Comparison of ENCODE assay signal across 8 cellular contexts in the genomic region with DNA sequence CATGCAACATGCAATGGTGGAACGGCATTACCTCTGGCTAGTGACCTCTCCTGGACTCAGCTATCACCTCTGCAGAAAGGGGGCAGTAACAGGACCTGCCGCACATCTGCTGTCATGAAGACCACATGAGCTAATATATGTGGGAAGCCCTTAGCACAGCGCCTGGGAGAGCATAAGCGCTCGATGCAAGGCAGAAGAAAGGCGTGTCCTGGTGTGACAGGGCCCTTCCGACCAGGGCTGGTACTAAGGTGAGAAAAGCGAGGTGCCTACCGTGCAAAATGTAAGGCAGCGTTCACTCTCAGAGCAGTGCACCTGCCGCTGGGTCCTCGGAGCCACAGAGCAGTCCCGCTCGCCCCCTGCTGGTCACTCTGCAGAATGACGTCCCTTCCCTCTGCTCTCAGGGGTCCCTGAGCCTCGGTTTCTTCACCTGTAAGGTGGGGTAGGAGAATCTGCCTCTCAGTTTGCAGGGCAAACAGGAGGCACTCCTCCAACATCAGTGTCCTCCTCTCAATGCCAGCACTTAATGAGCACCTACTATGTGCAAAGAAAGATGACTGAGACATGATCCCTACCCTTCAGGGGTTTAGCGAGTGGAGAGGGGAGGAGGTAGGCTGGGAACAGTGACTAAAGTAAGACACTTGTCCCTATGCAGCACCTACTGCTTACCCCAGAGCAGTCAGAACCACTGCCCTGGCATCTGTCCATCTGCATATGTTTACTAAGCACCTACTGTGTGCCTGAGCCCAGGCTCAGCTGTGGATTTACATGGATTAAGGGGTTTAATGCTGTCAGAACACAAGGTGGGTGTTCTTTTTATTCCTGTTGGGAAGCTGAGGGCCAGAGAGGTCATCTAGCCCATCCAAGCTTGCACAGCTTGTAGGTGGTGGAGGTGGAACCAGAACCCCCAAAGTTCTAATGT. TPM values are rescaled to one million over a fixed set of nuclear protein-coding genes. Genes with fewer than 3 reads are reported as not detected.
DNase-seq lines count a peak whose midpoint lies in the region; ATAC-seq, FAIRE-seq and TF ChIP-seq lines count a peak whose summit lies in the region.

No MANE protein-coding gene starts in this region.

- DNase-seq in Caki2 (ENCODE audit: low read depth) (peak; percentile 68), NCI-H2171 treated with DMSO at 0.1 percent for 48 hours (lab: John Stamatoyannopoulos, UW) (peak; percentile 87), HepG2 (ENCODE audit: low spot score) (peak; percentile 75)
- DNase-seq in activated CD4-positive, alpha-beta T cell treated with anti-CD3 and anti-CD28 coated beads for 24 hours (ENCODE audit: low read depth in 2 of 2), result peak; percentile 62 to 76
- DNase-seq in central memory CD8-positive, alpha-beta T cell (ENCODE audit: low spot score in 2 of 2), result peak; percentile 59 to 66
- peak; percentile 53 to 64 (median 59) for DNase-seq in stimulated activated CD4-positive, alpha-beta T cell treated with anti-CD3 and anti-CD28 coated beads, TNF-alpha, amount 100 ng/mL, for 4 hours (ENCODE audit: low read depth in 3 of 3)

- peak; percentile 99 for TF ChIP-seq RAD21 in HepG2 (CRISPR knock-in tag; IDR thresholded peaks at IDR 0.05)

- no peaks in the 10 kb centered on the region for H3K79me2 ChIP-seq in HepG2 (ENCODE audit: insufficient read depth, low read length)

- no peaks in the 10 kb centered on the region for H3K36me3 ChIP-seq in HEK293 (ENCODE audit: control insufficient read depth in 2 of 2, insufficient read depth in 1 of 2, low read length in 2 of 2)
- no peaks in the 10 kb centered on the region for H3K36me3 ChIP-seq in HepG2 (replicated peaks in 1 of 2; ENCODE audit: control insufficient read depth in 1 of 2, insufficient read depth in 2 of 2, low read length in 2 of 2)

- peak; percentile 74 for FAIRE-seq in HepG2 (lab: Jason Lieb, UNC)

- no peak for TF ChIP-seq POLR2A in HepG2 (IDR thresholded peaks at IDR 0.05; ENCODE audit: insufficient read depth in 1 of 2, low read depth in 2 of 2, low read length in 2 of 2)

- no peaks in the 10 kb centered on the region; a peak in 1 of 5 replicates for H3K27me3 ChIP-seq in HepG2 (ENCODE audit: control insufficient read depth in 1 of 2, insufficient read depth in 2 of 2, low read length in 2 of 2)

- intact Hi-C loops in HepG2 (cut with micrococcal nuclease; ENCODE audit: unreplicated experiment), result loop anchor here (1.0 to 10.0 kb wide), 2 partner anchors 68 to 274 kb away; no protein-coding TSS in a partner anchor

- H3K4me3 ChIP-seq in HEK293 (ENCODE audit: low read depth, low read length) (peak overlapping the region; percentile 20), HepG2 (replicated peaks in 1 of 3; ENCODE audit: insufficient read depth in 1 of 3, low read depth in 2 of 3, low read length in 3 of 3) (peak overlapping the region in 2 of 3 experiments; percentile 42 to 59; a peak in 4 of 6 replicates)

- H3K27me3 Mint-ChIP-seq in central memory CD8-positive, alpha-beta T cell, result peaks cover 9% of the 10 kb centered on the region

- H3K4me1 Mint-ChIP-seq in central memory CD8-positive, alpha-beta T cell, result peaks cover 16% of the 10 kb centered on the region

- H3K4me3 Mint-ChIP-seq in central memory CD8-positive, alpha-beta T cell, result peak overlapping the region; percentile 28

- peak overlapping the region; percentile 64 for H2AFZ ChIP-seq in HepG2 (ENCODE audit: low read length)

- no peak for TF ChIP-seq EP300 in HepG2 (IDR thresholded peaks at IDR 0.05; ENCODE audit: low read depth in 2 of 2, low read length in 2 of 2)
- no peak; the same call in 1 of the 2 replicates for TF ChIP-seq EP300 in HepG2 (CRISPR knock-in tag; IDR thresholded peaks at IDR 0.05; ENCODE audit: borderline replicate concordance)

- in situ Hi-C loops in Caki2 (cut with HindIII; ENCODE audit: low pct_unique_long_range_greater_than_20kb, low sequenced_read_pairs) (no loop called here), HepG2 (cut with HindIII; ENCODE audit: extremely low pct_ligation_motif_present, low pct_unique_long_range_greater_than_20kb) (loop anchor here (5.0 kb wide), 4 partner anchors 67 to 278 kb away; no protein-coding TSS in a partner anchor)

- peak; percentile 74 for ATAC-seq in central memory CD8-positive, alpha-beta T cell (replicated peaks; ENCODE audit: extremely low read depth, poor library complexity, severe bottlenecking)
- ATAC-seq in HepG2 (peak; percentile 66), GM19463 (IDR thresholded peaks at IDR 0.05; ENCODE audit: unreplicated experiment) (no peak)

- no peaks in the 10 kb centered on the region for H3K9me3 ChIP-seq in HEK293 (ENCODE audit: control insufficient read depth, insufficient read depth, low read depth, low read length)
- H3K9me3 ChIP-seq in HepG2 (ENCODE audit: low read length), result no peaks in the 10 kb centered on the region

- no peaks in the 10 kb centered on the region for H3K9me3 Mint-ChIP-seq in central memory CD8-positive, alpha-beta T cell

- H3K4me1 ChIP-seq in HEK293 (ENCODE audit: control insufficient read depth, insufficient read depth, low read length) (no peaks in the 10 kb centered on the region), HepG2 (ENCODE audit: insufficient read depth, low read length) (peaks cover 61% of the 10 kb centered on the region)

- H3K27ac ChIP-seq in HEK293 (ENCODE audit: extremely low read depth, low read depth, low read length), result no peak overlapping the region
- H3K27ac ChIP-seq in HepG2 (ENCODE audit: extremely low read length, insufficient read depth, low read length), result no peak overlapping the region

- H3K4me2 ChIP-seq in HepG2 (ENCODE audit: low read depth, low read length), result peak overlapping the region; percentile 78

- no peaks in the 10 kb centered on the region for H4K20me1 ChIP-seq in HepG2 (ENCODE audit: insufficient read depth, low read length)

- H3K9ac ChIP-seq in HepG2 (ENCODE audit: insufficient read depth, low read depth, low read length), result no peak overlapping the region

- CTCF ChIA-PET in HEK293 (lab: Yijun Ruan, JAX) (interaction anchor here (0.6 to 10.1 kb wide), 58 partner anchors 11 to 1231 kb away, joined by 3 to 297 read pairs (median 4); a partner anchor contains a TSS), HepG2 (lab: Yijun Ruan, JAX; ENCODE audit: low intra/inter-chr PET ratio, low total read pairs) (interaction anchor here (0.7 to 6.4 kb wide), 16 partner anchors 9 to 320 kb away, joined by 3 to 282 read pairs (median 5); no protein-coding TSS in a partner anchor)

- peaks cover 1% of the 10 kb centered on the region for H3K36me3 Mint-ChIP-seq in central memory CD8-positive, alpha-beta T cell (ENCODE audit: insufficient read depth)

- no TSS peak for BruUV-seq in HepG2 (replicated peaks; lab: Mats Ljungman, UMichigan)

- POLR2A ChIA-PET in HEK293 (lab: Yijun Ruan, JAX) (interaction anchor here (1.1 kb wide), 1 partner anchor 67 kb away, joined by 4 read pairs; no protein-coding TSS in a partner anchor), HepG2 (lab: Yijun Ruan, JAX) (interaction anchor here (0.5 to 1.4 kb wide), 6 partner anchors 9 to 327 kb away, joined by 3 to 13 read pairs (median 6); a partner anchor contains a TSS)

- no peak overlapping the region for H3K27ac Mint-ChIP-seq in central memory CD8-positive, alpha-beta T cell (ENCODE audit: low read depth)

- 7% methylated on average over 16 of the region's 17 CpGs for WGBS in HepG2 (ENCODE audit: low lambda C conversion rate)

- TF ChIP-seq CTCF in HEK293 (tag by site-specific recombination; IDR thresholded peaks at IDR 0.05), result peak; percentile 94
- TF ChIP-seq CTCF in HepG2 (CRISPR knock-in tag; IDR thresholded peaks at IDR 0.05), result peak; percentile 100

TF ChIP-seq in HepG2, 621 proteins besides CTCF, POLR2A, EP300 and RAD21 (continues in another document):
- 0 out of 2 replicates have a peak, but pooled peaks have one; percentile 90 for TF ChIP-seq ZNF614 (CRISPR knock-in tag; IDR thresholded peaks at IDR 0.05; ENCODE audit: borderline replicate concordance)
- no peak for TF ChIP-seq KDM6A (CRISPR knock-in tag; IDR thresholded peaks at IDR 0.05; ENCODE audit: low read depth)
- no peak for TF ChIP-seq NFRKB (IDR thresholded peaks at IDR 0.05)
- no peak for TF ChIP-seq MED13 (CRISPR knock-in tag; IDR thresholded peaks at IDR 0.05)
- no peak for TF ChIP-seq SCMH1 (CRISPR knock-in tag; IDR thresholded peaks at IDR 0.05; ENCODE audit: borderline replicate concordance)
- no peak; the same call in 1 of the 2 replicates for TF ChIP-seq ZNF83 (CRISPR knock-in tag; IDR thresholded peaks at IDR 0.05; ENCODE audit: borderline replicate concordance)
- TF ChIP-seq CEBPG (CRISPR knock-in tag; IDR thresholded peaks at IDR 0.05), result 0 out of 2 replicates have a peak, but pooled peaks have one; percentile 31
- TF ChIP-seq ZNF44 (CRISPR knock-in tag; IDR thresholded peaks at IDR 0.05), result 0 out of 2 replicates have a peak, but pooled peaks have one; percentile 28
- TF ChIP-seq AGO2 (optimal IDR thresholded peaks at IDR 0.05; ENCODE audit: low read depth, low read length), result no peak
- peak; percentile 83; the same call in 1 of the 2 replicates for TF ChIP-seq ZNF619 (CRISPR knock-in tag; IDR thresholded peaks at IDR 0.05)
- TF ChIP-seq KDM2A (CRISPR knock-in tag; IDR thresholded peaks at IDR 0.05; ENCODE audit: borderline replicate concordance, low read depth), result peak; percentile 93

RNA-seq across cellular contexts. Expression of a gene that starts 41.1 kb away (rescaled TPM):
- total RNA-seq in Caki2 (2014; rRNA removed; shearing (Covaris generic); ENCODE audit: low replicate concordance), result not detected in 2 replicates
- not detected in 2 replicates for total RNA-seq in HepG2 (2016; rRNA removed; fragmentation: Illumina TruSeq; extraction: Trizol)
- total RNA-seq in HepG2 (2016; cell fraction: cytosol; rRNA removed; fragmentation: Illumina TruSeq; extraction: Trizol; ENCODE audit: low read depth), result not detected in 2 replicates
- total RNA-seq in HepG2 (2016; cell fraction: insoluble cytoplasmic fraction; rRNA removed; fragmentation: Illumina TruSeq; extraction: Trizol), result not detected in 2 replicates
- total RNA-seq in HepG2 (2016; cell fraction: membrane; rRNA removed; fragmentation: Illumina TruSeq; extraction: Trizol), result not detected in 2 replicates
- total RNA-seq in HepG2 (2016; cell fraction: nucleus; rRNA removed; fragmentation: Illumina TruSeq; extraction: Trizol), result not detected in 2 replicates
- polyA plus RNA-seq in HepG2 (2011; rRNA removed), result not detected in 2 replicates
- not detected in 2 replicates for polyA plus RNA-seq in HepG2 (2011; cell fraction: cytosol; rRNA removed)
- not detected in 2 replicates for polyA plus RNA-seq in HepG2 (2011; cell fraction: nucleus; rRNA removed)
- polyA plus RNA-seq in HepG2 (2012), result not detected in 2 replicates
- polyA plus RNA-seq in HepG2 (2016; cell fraction: cytosol; fragmentation: Illumina TruSeq; extraction: Trizol; ENCODE audit: low read depth), result not detected in 2 replicates
- polyA plus RNA-seq in HepG2 (2016; cell fraction: insoluble cytoplasmic fraction; fragmentation: Illumina TruSeq; extraction: Trizol; ENCODE audit: low read depth), result not detected in 2 replicates
- not detected in 2 replicates for polyA plus RNA-seq in HepG2 (2016; cell fraction: membrane; fragmentation: Illumina TruSeq; extraction: Trizol; ENCODE audit: low read depth)
- polyA plus RNA-seq in HepG2 (2016; cell fraction: nucleus; fragmentation: Illumina TruSeq; extraction: Trizol; ENCODE audit: insufficient read depth, low read depth), result not detected in 2 replicates
- polyA minus RNA-seq in HepG2 (2011; rRNA and poly(A)+ RNA removed; ENCODE audit: low replicate concordance), result not detected in 2 replicates
- polyA minus RNA-seq in HepG2 (2011; cell fraction: cytosol; rRNA and poly(A)+ RNA removed), result not detected in 2 replicates
- not detected in 2 replicates for polyA minus RNA-seq in HepG2 (2011; cell fraction: nucleus; rRNA and poly(A)+ RNA removed)
